ENCODE assay signal across 8 cellular contexts in the genomic region with DNA sequence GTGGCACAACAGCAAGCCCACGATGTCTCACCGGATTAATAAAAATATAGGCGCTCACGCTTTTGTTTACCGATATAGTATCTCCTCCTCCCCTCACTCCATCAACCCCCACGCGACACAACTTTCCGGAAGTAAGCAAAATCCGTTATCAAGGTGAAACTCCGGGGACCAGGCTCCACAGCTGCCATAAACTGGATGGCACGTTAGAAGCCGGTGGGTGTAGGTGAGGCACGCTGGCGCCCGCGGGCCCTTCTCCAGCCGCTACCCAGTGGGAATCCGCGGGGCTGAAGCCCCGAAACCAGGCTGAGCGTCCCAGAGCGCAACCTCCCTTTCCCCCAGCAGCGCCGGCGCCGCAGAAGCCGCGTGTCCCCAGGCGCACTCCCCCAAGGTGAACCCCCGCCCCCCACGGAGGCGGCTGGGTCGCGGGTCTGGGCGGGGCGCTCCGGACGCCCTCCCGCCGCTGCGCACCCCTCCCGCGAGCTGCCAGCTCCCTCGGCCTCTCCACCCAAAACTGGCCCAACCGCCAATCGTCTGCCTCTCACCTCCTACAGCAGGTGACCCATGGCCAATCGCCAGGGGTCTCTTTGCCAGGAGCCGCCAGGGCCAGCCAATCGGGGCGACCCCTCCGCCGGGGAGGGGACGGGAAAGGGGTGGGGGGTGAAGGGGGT.
DNase-seq lines count a peak whose midpoint lies in the region; ATAC-seq and TF ChIP-seq lines count a peak whose summit lies in the region.

No MANE protein-coding gene starts in this region.

- peak overlapping the region; percentile 68 for H3K27ac ChIP-seq in SU-DHL-6 (ENCODE audit: low read depth, low read length)
- H3K27ac ChIP-seq in left ventricle myocardium inferior (replicated peaks) = peak overlapping the region; percentile 91

- intact Hi-C loops in left ventricle myocardium inferior (cut with micrococcal nuclease) = no loop called here

- H4K20me1 ChIP-seq in SU-DHL-6 (ENCODE audit: low read depth, low read length) = 0 out of 2 replicates have a peak, but pooled peaks cover 5% of the 10 kb centered on the region

- H3K79me2 ChIP-seq in SU-DHL-6 (ENCODE audit: insufficient read depth, low read length) = peaks cover 36% of the 10 kb centered on the region

- no peak for TF ChIP-seq CTCF in GM12875 (IDR thresholded peaks at IDR 0.05; ENCODE audit: borderline replicate concordance, insufficient read depth, low read depth, low read length)
- TF ChIP-seq CTCF in SU-DHL-6 (IDR thresholded peaks at IDR 0.05; ENCODE audit: insufficient read depth, low read length, poor library complexity, severe bottlenecking) = no peak
- no peak for TF ChIP-seq CTCF in left ventricle myocardium inferior (IDR thresholded peaks at IDR 0.05; ENCODE audit: borderline replicate concordance)
- TF ChIP-seq CTCF in progenitor cell of endocrine pancreas (IDR thresholded peaks at IDR 0.05; ENCODE audit: unreplicated experiment) = no peak

- no peaks in the 10 kb centered on the region; the same call in 1 of the 2 replicates for H3F3A ChIP-seq in SU-DHL-6 (ENCODE audit: insufficient read depth)

- ATAC-seq in HG02759 (IDR thresholded peaks at IDR 0.05; ENCODE audit: unreplicated experiment) = peak; percentile 93

- no peaks in the 10 kb centered on the region for H3K36me3 Mint-ChIP-seq in progenitor cell of endocrine pancreas (ENCODE audit: insufficient read depth)

- H3K9me3 ChIP-seq in SU-DHL-6 (ENCODE audit: insufficient read depth, low read length) (no peaks in the 10 kb centered on the region), adipocyte (ENCODE audit: control insufficient read depth, low read length) (no peaks in the 10 kb centered on the region), left ventricle myocardium inferior (replicated peaks) (no peaks in the 10 kb centered on the region)

- H3K4me1 Mint-ChIP-seq in progenitor cell of endocrine pancreas (ENCODE audit: low read depth) = peaks cover 34% of the 10 kb centered on the region

- H2AFZ ChIP-seq in SU-DHL-6 (ENCODE audit: low read depth, low read length, severe bottlenecking) = peak overlapping the region; percentile 60

- H3K9me3 Mint-ChIP-seq in progenitor cell of endocrine pancreas (ENCODE audit: low read depth) = no peaks in the 10 kb centered on the region

- H3K4me1 ChIP-seq in adipocyte (ENCODE audit: control insufficient read depth, insufficient read depth, low read length) (peaks cover 11% of the 10 kb centered on the region), left ventricle myocardium inferior (peaks cover 70% of the 10 kb centered on the region)

- H3K4me3 ChIP-seq in GM12875 (ENCODE audit: low read depth, low read length) = peak overlapping the region; percentile 83
- H3K4me3 ChIP-seq in SU-DHL-6 (ENCODE audit: insufficient read depth, low read length, poor library complexity, severe bottlenecking) = peak overlapping the region; percentile 98
- H3K4me3 ChIP-seq in adipocyte (ENCODE audit: low read length) = peak overlapping the region; percentile 84
- H3K4me3 ChIP-seq in left ventricle myocardium inferior = peak overlapping the region; percentile 82

- peaks cover 7% of the 10 kb centered on the region for H3K27me3 Mint-ChIP-seq in progenitor cell of endocrine pancreas

- H3K27ac Mint-ChIP-seq in progenitor cell of endocrine pancreas = peak overlapping the region; percentile 90

- no peaks in the 10 kb centered on the region for H3K27me3 ChIP-seq in SU-DHL-6 (ENCODE audit: low read length)
- H3K27me3 ChIP-seq in adipocyte (replicated peaks; ENCODE audit: control insufficient read depth, insufficient read depth, low read length) = no peaks in the 10 kb centered on the region
- H3K27me3 ChIP-seq in left ventricle myocardium inferior (ENCODE audit: low read depth) = no peaks in the 10 kb centered on the region

- no peaks in the 10 kb centered on the region for H3K9me2 ChIP-seq in SU-DHL-6 (replicated peaks; ENCODE audit: insufficient read depth, low read length)

- peak overlapping the region; percentile 97 for H3K4me3 Mint-ChIP-seq in progenitor cell of endocrine pancreas (ENCODE audit: low read depth)

- H3K36me3 ChIP-seq in SU-DHL-6 (ENCODE audit: low read length) (no peaks in the 10 kb centered on the region), adipocyte (ENCODE audit: control insufficient read depth, insufficient read depth, low read length, severe bottlenecking) (no peaks in the 10 kb centered on the region), left ventricle myocardium inferior (no peaks in the 10 kb centered on the region)

- DNase-seq in NCI-H128 (lab: John Stamatoyannopoulos, UW; ENCODE audit: unreplicated experiment) (peak; percentile 93), adipocyte (ENCODE audit: low read depth) (peak; percentile 87), left ventricle myocardium inferior (peak; percentile 91), progenitor cell of endocrine pancreas (ENCODE audit: low spot score, unreplicated experiment) (peak; percentile 90), ureter (ENCODE audit: low spot score) (peak; percentile 93)

- H3K9ac ChIP-seq in SU-DHL-6 (ENCODE audit: low read length) (peak overlapping the region; percentile 84), adipocyte (ENCODE audit: low read length) (peak overlapping the region; percentile 79)

- peak overlapping the region; percentile 97 for H3K4me2 ChIP-seq in SU-DHL-6 (ENCODE audit: low read depth, low read length, poor library complexity, severe bottlenecking)

Comparison
In these comparisons a context has a peak if more than half of its experiments do, and no peak if none do; other contexts are left out.
1. Peak in every context shown above with its lines: DNase-seq, ATAC-seq, H3K4me3 ChIP-seq and H3K27ac ChIP-seq.